17 cellular contexts compared by ENCODE assay signal in the genomic region with DNA sequence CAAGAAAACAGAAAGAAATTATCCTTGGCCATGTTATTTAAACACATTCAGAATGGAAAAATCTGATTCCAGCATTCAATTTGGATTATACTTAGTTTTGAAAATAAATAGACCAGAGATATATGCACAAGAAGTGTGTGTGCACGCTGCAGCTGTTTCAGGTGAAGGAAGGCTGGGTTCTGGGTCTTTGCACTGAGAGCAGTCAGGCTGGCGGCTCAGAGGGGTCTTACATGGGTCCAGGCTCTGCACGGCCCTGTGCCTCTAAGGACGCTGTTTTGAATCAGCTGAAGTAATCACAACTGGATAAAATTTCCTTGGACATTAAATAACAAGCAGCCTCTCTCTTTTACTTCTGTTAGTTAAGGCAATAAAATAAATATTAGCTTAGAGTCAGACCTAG. TPM values are rescaled to one million over a fixed set of nuclear protein-coding genes. Genes with fewer than 3 reads are reported as not detected.
DNase-seq lines count a peak whose midpoint lies in the region; ATAC-seq and TF ChIP-seq lines count a peak whose summit lies in the region.
"Had no signal": no experiment of that assay in that cellular context is flagged by ENCODE, and none has a peak within 500 bp of the region (broad histone marks: within the 10 kb centered on the region; RNA-seq: fewer than 3 reads in every experiment).

No MANE protein-coding gene starts in this region.

- CTCF ChIA-PET in Calu3 (lab: Charles Lee) = interaction anchor here (1.0 to 2.2 kb wide), 13 partner anchors 11 to 1428 kb away, joined by 3 to 12 read pairs (median 4); no protein-coding TSS in a partner anchor

- H3K36me3 Mint-ChIP-seq in Calu3 (ENCODE audit: insufficient read depth, unreplicated experiment) (peaks cover 25% of the 10 kb centered on the region), CD14-positive monocyte (peaks cover 65 to 67% of the 10 kb centered on the region in 2 donors)

- no peak for DNase-seq in Calu3
- no peak for DNase-seq in esophagus muscularis mucosa (ENCODE audit: extremely low spot score)
- no peak for DNase-seq in stomach
- DNase-seq in gastrocnemius medialis = no peak
- DNase-seq in CD14-positive monocyte (ENCODE audit: low spot score) = no peak
- DNase-seq: CD4-positive, CD25-positive, alpha-beta regulatory T cell; DMS79; NCI-H1436 treated with DMSO at 0.1 percent for 48 hours; NCI-H1930; SIG-M5 had no signal

- TF ChIP-seq CTCF in Calu3 (IDR thresholded peaks at IDR 0.05; ENCODE audit: unreplicated experiment) (no peak), esophagus muscularis mucosa (IDR thresholded peaks at IDR 0.05) (no peak), stomach (IDR thresholded peaks at IDR 0.05) (no peak), gastrocnemius medialis (IDR thresholded peaks at IDR 0.05 in 4 of 5, conservative IDR thresholded peaks at IDR 0.05 in 1 of 5) (no peak), CD14-positive monocyte (IDR thresholded peaks at IDR 0.05) (no peak)

- H3K27me3 ChIP-seq in esophagus muscularis mucosa (no peaks in the 10 kb centered on the region), muscle layer of colon (ENCODE audit: control insufficient read depth in 1 of 2, insufficient read depth in 2 of 2, low read length in 2 of 2) (no peaks in the 10 kb centered on the region), stomach (no peaks in the 10 kb centered on the region), gastrocnemius medialis (no peaks in the 10 kb centered on the region)

- H3K27me3 Mint-ChIP-seq in Calu3 (ENCODE audit: unreplicated experiment) (no peaks in the 10 kb centered on the region), CD14-positive monocyte (ENCODE audit: low read depth in 3 of 3) (no peaks in the 10 kb centered on the region)
- H3K27me3 Mint-ChIP-seq: B cell; CD4-positive, CD25-positive, alpha-beta regulatory T cell had no signal

- H3K36me3 ChIP-seq in esophagus muscularis mucosa (peaks cover 12 to 78% (median 38%) of the 10 kb centered on the region in 4 donors), muscle layer of colon (ENCODE audit: insufficient read depth, low read length) (peaks cover 34% of the 10 kb centered on the region), stomach (peaks cover 8 to 63% (median 53%) of the 10 kb centered on the region in 4 donors), gastrocnemius medialis (peaks cover 0 to 57% of the 10 kb centered on the region in 2 donors)

- no peak for TF ChIP-seq EP300 in esophagus muscularis mucosa (IDR thresholded peaks at IDR 0.05)
- TF ChIP-seq EP300 in stomach (IDR thresholded peaks at IDR 0.05) = no peak

- H3K4me1 ChIP-seq in esophagus muscularis mucosa (peaks cover 0 to 53% (median 31%) of the 10 kb centered on the region in 4 donors), muscle layer of colon (ENCODE audit: insufficient read depth, low read length) (peaks cover 21% of the 10 kb centered on the region), stomach (peaks cover 5 to 64% (median 27%) of the 10 kb centered on the region in 4 donors), gastrocnemius medialis (no peaks in the 10 kb centered on the region)

- H3K9me3 Mint-ChIP-seq in Calu3 (ENCODE audit: low read depth, unreplicated experiment) (no peaks in the 10 kb centered on the region), CD14-positive monocyte (no peaks in the 10 kb centered on the region)
- H3K9me3 Mint-ChIP-seq: CD4-positive, CD25-positive, alpha-beta regulatory T cell had no signal

- no peak for TF ChIP-seq POLR2A in esophagus muscularis mucosa (IDR thresholded peaks at IDR 0.05; ENCODE audit: low read depth)
- TF ChIP-seq POLR2A in stomach (IDR thresholded peaks at IDR 0.05) = no peak
- TF ChIP-seq POLR2A in gastrocnemius medialis (IDR thresholded peaks at IDR 0.05) = no peak

- H3K27ac Mint-ChIP-seq in Calu3 (ENCODE audit: unreplicated experiment) (peak overlapping the region; percentile 23), CD14-positive monocyte (no peak overlapping the region)
- H3K27ac Mint-ChIP-seq: B cell; CD4-positive, CD25-positive, alpha-beta regulatory T cell had no signal

- H3K4me1 Mint-ChIP-seq in Calu3 (ENCODE audit: low read depth, unreplicated experiment) (peaks cover 67% of the 10 kb centered on the region), CD14-positive monocyte (no peaks in the 10 kb centered on the region)
- H3K4me1 Mint-ChIP-seq: B cell had no signal

- H3K27ac ChIP-seq in esophagus muscularis mucosa (replicated peaks in 1 of 4) (peak overlapping the region in 3 of 4 donors; percentile 10 to 67 (median 38)), muscle layer of colon (ENCODE audit: low read depth, low read length) (peak overlapping the region; percentile 44), stomach (peak overlapping the region; percentile 0 to 86 (median 38)), gastrocnemius medialis (no peak overlapping the region)

- H3K4me3 Mint-ChIP-seq in Calu3 (ENCODE audit: low read depth, unreplicated experiment) (peak overlapping the region; percentile 39), CD14-positive monocyte (no peak overlapping the region)
- H3K4me3 Mint-ChIP-seq: B cell; CD4-positive, CD25-positive, alpha-beta regulatory T cell had no signal

- no peak overlapping the region for H3K4me3 ChIP-seq in esophagus muscularis mucosa
- no peak overlapping the region for H3K4me3 ChIP-seq in muscle layer of colon (ENCODE audit: low read depth in 1 of 2, low read length in 2 of 2)
- no peak overlapping the region for H3K4me3 ChIP-seq in stomach
- no peak overlapping the region for H3K4me3 ChIP-seq in gastrocnemius medialis
- H3K4me3 ChIP-seq: A549, K562 had no signal

- WGBS in esophagus muscularis mucosa = 46% methylated on average over 4 of the region's 4 CpGs
- 26 to 48% (median 29%) methylated on average over 4 of the region's 4 CpGs for WGBS in stomach, 5 donors

- no peak overlapping the region for H3K9ac ChIP-seq in muscle layer of colon (ENCODE audit: low read length)

- BruUV-seq in Calu3 (replicated peaks; lab: Mats Ljungman, UMichigan) = no TSS peak

- in situ Hi-C loops in gastrocnemius medialis (cut with MboI; ENCODE audit: low sequenced_read_pairs in 4 of 4) = no loop called here

- no peak for ATAC-seq in HG03439 (IDR thresholded peaks at IDR 0.05; ENCODE audit: unreplicated experiment)
- no peak for ATAC-seq in gastrocnemius medialis
- ATAC-seq: K562, Panc1, SK-N-SH treated with all-trans-retinoic acid at 6 μM for 48 hours had no signal

- intact Hi-C loops in Calu3 (cut with micrococcal nuclease; ENCODE audit: unreplicated experiment) = loop anchor here (2.0 to 5.0 kb wide), 2 partner anchors 138 to 214 kb away; no protein-coding TSS in a partner anchor
- intact Hi-C loops in esophagus muscularis mucosa (cut with DNase I) = loop anchor here (5.0 kb wide), 1 partner anchor 139 kb away; no protein-coding TSS in a partner anchor
- intact Hi-C loops in stomach (cut with DNase I; ENCODE audit: low total_unique reads) = no loop called here
- intact Hi-C loops in gastrocnemius medialis (cut with DNase I; ENCODE audit: low total_unique reads) = no loop called here
- intact Hi-C loops in CD14-positive monocyte (cut with micrococcal nuclease) = no loop called here

- H3K9me3 ChIP-seq in esophagus muscularis mucosa (no peaks in the 10 kb centered on the region), muscle layer of colon (ENCODE audit: low read length) (no peaks in the 10 kb centered on the region), stomach (no peaks in the 10 kb centered on the region), gastrocnemius medialis (no peaks in the 10 kb centered on the region)
- H3K9me3 ChIP-seq: A549 had no signal

RNA-seq across cellular contexts. Expression of a gene that starts 31.8 kb away (rescaled TPM):
- total RNA-seq in Calu3 (2022) = 45.7 and 45.9 TPM in 2 replicates
- 10 to 100 TPM; 57.7 to 70.8 (median 64.6) TPM for total RNA-seq in esophagus muscularis mucosa
- total RNA-seq in stomach = 100 to 1,000 TPM in 2 of 5 donors, 10 to 100 TPM in 2, 1 to 10 TPM in 1; 9.3 to 176 (median 99.1) TPM
- 10 to 100 TPM; 17.7 to 33.0 (median 19.5) TPM for polyA plus RNA-seq in stomach
- 10 to 100 TPM; 16.4 to 29.0 (median 20.5) TPM for total RNA-seq in gastrocnemius medialis
- 10 to 100 TPM in 1 of 2 donors, 1 to 10 TPM in 1; 6.4 to 10.1 TPM for polyA plus RNA-seq in CD14-positive monocyte

Comparison
In these comparisons a context has a peak if more than half of its experiments do, and no peak if none do; other contexts are left out.
1. H3K27ac ChIP-seq: peak in esophagus muscularis mucosa (3 of 4), muscle layer of colon (single experiment) and stomach (5 of 5); none in gastrocnemius medialis (0 of 4).
2. intact Hi-C loops: an anchor here in Calu3 (2.0 to 5.0 kb wide) and esophagus muscularis mucosa (5.0 kb wide); none called in stomach, gastrocnemius medialis and CD14-positive monocyte.